25 cellular contexts compared by ENCODE assay signal in the genomic region with DNA sequence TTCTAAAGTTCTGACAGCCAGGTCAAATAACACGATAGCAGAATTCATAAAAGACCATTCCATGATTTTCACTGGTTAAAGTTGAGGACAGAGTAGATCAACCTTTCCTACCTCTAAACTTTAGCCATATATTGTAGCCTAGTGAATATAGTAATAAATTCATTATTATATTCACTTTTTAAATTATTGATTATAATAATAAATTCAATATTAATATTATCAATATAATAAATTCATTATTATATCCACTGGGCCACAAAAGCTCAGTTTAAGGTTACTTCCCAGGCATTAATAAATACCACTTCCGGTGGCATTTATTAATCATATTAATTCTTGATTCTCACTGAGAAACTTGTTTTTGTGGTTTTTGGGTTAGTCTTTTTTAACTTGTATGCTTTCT.
"Had no signal": no experiment of that assay in that cellular context is flagged by ENCODE, and none has a peak within 500 bp of the region (broad histone marks: within the 10 kb centered on the region; RNA-seq: fewer than 3 reads in every experiment).

No MANE protein-coding gene starts in this region.

- H3K36me3 Mint-ChIP-seq: stimulated activated effector memory CD8-positive, alpha-beta T cell treated with anti-CD3 and anti-CD28 coated beads, Interleukin-12 subunit alpha, Interleukin-12 subunit beta, amount 100 ng/mL, for 72 hours; stimulated activated memory B cell treated with anti-CD40 and anti-IgM and Interleukin-4, amounts not matched to agents 10 μg/mL and 1 μg/mL and 100 μg/mL, for 72 hours; stimulated activated naive B cell treated with anti-CD40 and anti-IgM and Interleukin-4, amounts not matched to agents 10 μg/mL and 1 μg/mL and 100 μg/mL, for 72 hours; type B pancreatic cell had no signal

- H3K9me3 Mint-ChIP-seq: stimulated activated effector memory CD8-positive, alpha-beta T cell treated with anti-CD3 and anti-CD28 coated beads, Interleukin-12 subunit alpha, Interleukin-12 subunit beta, amount 100 ng/mL, for 72 hours; stimulated activated naive CD8-positive, alpha-beta T cell treated with anti-CD3 and anti-CD28 coated beads, Interleukin-15, amount 100 ng/mL, for 72 hours; type B pancreatic cell had no signal

- H3K4me1 Mint-ChIP-seq: stimulated activated effector memory CD8-positive, alpha-beta T cell treated with anti-CD3 and anti-CD28 coated beads, Interleukin-12 subunit alpha, Interleukin-12 subunit beta, amount 100 ng/mL, for 72 hours; stimulated activated memory B cell treated with anti-CD40 and anti-IgM and Interleukin-4, amounts not matched to agents 10 μg/mL and 1 μg/mL and 100 μg/mL, for 72 hours; stimulated activated naive B cell treated with anti-CD40 and anti-IgM and Interleukin-4, amounts not matched to agents 10 μg/mL and 1 μg/mL and 100 μg/mL, for 72 hours; stimulated activated naive CD8-positive, alpha-beta T cell treated with anti-CD3 and anti-CD28 coated beads, Interleukin-15, amount 100 ng/mL, for 72 hours had no signal

- DNase-seq: stimulated activated CD4-positive, alpha-beta T cell treated with anti-CD3 and anti-CD28 coated beads, Interleukin-2, amount 100 ng/mL, for 48 hours; stimulated activated CD4-positive, alpha-beta T cell treated with anti-CD3 and anti-CD28 coated beads, Interleukin-4, amount 100 ng/mL, for 1 hour; stimulated activated CD4-positive, alpha-beta T cell treated with anti-CD3 and anti-CD28 coated beads, Interleukin-4, amount 100 ng/mL, for 24 hours; stimulated activated CD4-positive, alpha-beta T cell treated with anti-CD3 and anti-CD28 coated beads, Interleukin-4, amount 100 ng/mL, for 4 hours; stimulated activated CD8-positive, alpha-beta memory T cell treated with anti-CD3 and anti-CD28 coated beads, Interleukin-4, amount 100 ng/mL, for 48 hours; stimulated activated naive B cell treated with anti-CD40 and anti-IgM and Interleukin-4, amounts not matched to agents 10 μg/mL and 1 μg/mL and 100 μg/mL, for 72 hours; stimulated activated naive CD4-positive, alpha-beta T cell; stimulated activated naive CD4-positive, alpha-beta T cell treated with Interleukin-2 at 50 U/mL for 16 hours; stimulated activated naive CD8-positive, alpha-beta T cell treated with anti-CD3 and anti-CD28 coated beads, Interleukin-15, amount 100 ng/mL, for 72 hours; stimulated activated naive CD8-positive, alpha-beta T cell treated with anti-CD3 and anti-CD28 coated beads, Interleukin-15, Interleukin-2, amounts not matched to agents 100 U/mL and 50 U/mL, for 24 hours; stomach; substantia nigra; testis; thyroid gland; tibial artery; transverse colon; trophoblast cell; upper lobe of left lung; upper lobe of right lung; uterus had no signal

- FAIRE-seq: urothelium cell line had no signal

- H3K4me3 Mint-ChIP-seq: stimulated activated effector memory CD8-positive, alpha-beta T cell treated with anti-CD3 and anti-CD28 coated beads, Interleukin-12 subunit alpha, Interleukin-12 subunit beta, amount 100 ng/mL, for 72 hours; stimulated activated memory B cell treated with anti-CD40 and anti-IgM and Interleukin-4, amounts not matched to agents 10 μg/mL and 1 μg/mL and 100 μg/mL, for 72 hours; stimulated activated naive B cell treated with anti-CD40 and anti-IgM and Interleukin-4, amounts not matched to agents 10 μg/mL and 1 μg/mL and 100 μg/mL, for 72 hours; stimulated activated naive CD8-positive, alpha-beta T cell treated with anti-CD3 and anti-CD28 coated beads, Interleukin-15, amount 100 ng/mL, for 72 hours; stimulated activated naive CD8-positive, alpha-beta T cell treated with anti-CD3 and anti-CD28 coated beads, Interleukin-15, Interleukin-2, amounts not matched to agents 100 ng/mL and 50 ng/mL, for 24 hours; type B pancreatic cell had no signal

- H3K27ac Mint-ChIP-seq: stimulated activated effector memory CD8-positive, alpha-beta T cell treated with anti-CD3 and anti-CD28 coated beads, Interleukin-12 subunit alpha, Interleukin-12 subunit beta, amount 100 ng/mL, for 72 hours; stimulated activated memory B cell treated with anti-CD40 and anti-IgM and Interleukin-4, amounts not matched to agents 10 μg/mL and 1 μg/mL and 100 μg/mL, for 72 hours; stimulated activated naive B cell treated with anti-CD40 and anti-IgM and Interleukin-4, amounts not matched to agents 10 μg/mL and 1 μg/mL and 100 μg/mL, for 72 hours; stimulated activated naive CD8-positive, alpha-beta T cell treated with anti-CD3 and anti-CD28 coated beads, Interleukin-15, amount 100 ng/mL, for 72 hours; stimulated activated naive CD8-positive, alpha-beta T cell treated with anti-CD3 and anti-CD28 coated beads, Interleukin-15, Interleukin-2, amounts not matched to agents 100 ng/mL and 50 ng/mL, for 24 hours; type B pancreatic cell had no signal

- ATAC-seq: stimulated activated effector memory CD8-positive, alpha-beta T cell treated with anti-CD3 and anti-CD28 coated beads, Interleukin-12 subunit alpha, Interleukin-12 subunit beta, amount 100 ng/mL, for 72 hours; stimulated activated memory B cell treated with anti-CD40 and anti-IgM and Interleukin-4, amounts not matched to agents 10 μg/mL and 1 μg/mL and 100 μg/mL, for 72 hours; stimulated activated naive B cell treated with anti-CD40 and anti-IgM and Interleukin-4, amounts not matched to agents 10 μg/mL and 1 μg/mL and 100 μg/mL, for 72 hours; stimulated activated naive CD8-positive, alpha-beta T cell treated with anti-CD3 and anti-CD28 coated beads, Interleukin-15, amount 100 ng/mL, for 72 hours; stimulated activated naive CD8-positive, alpha-beta T cell treated with anti-CD3 and anti-CD28 coated beads, Interleukin-15, Interleukin-2, amounts not matched to agents 100 U/mL and 50 U/mL, for 24 hours; upper lobe of right lung had no signal

- H3K27me3 Mint-ChIP-seq: stimulated activated memory B cell treated with anti-CD40 and anti-IgM and Interleukin-4, amounts not matched to agents 10 μg/mL and 1 μg/mL and 100 μg/mL, for 72 hours; stimulated activated naive B cell treated with anti-CD40 and anti-IgM and Interleukin-4, amounts not matched to agents 10 μg/mL and 1 μg/mL and 100 μg/mL, for 72 hours; stimulated activated naive CD8-positive, alpha-beta T cell treated with anti-CD3 and anti-CD28 coated beads, Interleukin-15, amount 100 ng/mL, for 72 hours; stimulated activated naive CD8-positive, alpha-beta T cell treated with anti-CD3 and anti-CD28 coated beads, Interleukin-15, Interleukin-2, amounts not matched to agents 100 ng/mL and 50 ng/mL, for 24 hours; type B pancreatic cell had no signal
